ENCODE assay signal across 15 cellular contexts in the genomic region with DNA sequence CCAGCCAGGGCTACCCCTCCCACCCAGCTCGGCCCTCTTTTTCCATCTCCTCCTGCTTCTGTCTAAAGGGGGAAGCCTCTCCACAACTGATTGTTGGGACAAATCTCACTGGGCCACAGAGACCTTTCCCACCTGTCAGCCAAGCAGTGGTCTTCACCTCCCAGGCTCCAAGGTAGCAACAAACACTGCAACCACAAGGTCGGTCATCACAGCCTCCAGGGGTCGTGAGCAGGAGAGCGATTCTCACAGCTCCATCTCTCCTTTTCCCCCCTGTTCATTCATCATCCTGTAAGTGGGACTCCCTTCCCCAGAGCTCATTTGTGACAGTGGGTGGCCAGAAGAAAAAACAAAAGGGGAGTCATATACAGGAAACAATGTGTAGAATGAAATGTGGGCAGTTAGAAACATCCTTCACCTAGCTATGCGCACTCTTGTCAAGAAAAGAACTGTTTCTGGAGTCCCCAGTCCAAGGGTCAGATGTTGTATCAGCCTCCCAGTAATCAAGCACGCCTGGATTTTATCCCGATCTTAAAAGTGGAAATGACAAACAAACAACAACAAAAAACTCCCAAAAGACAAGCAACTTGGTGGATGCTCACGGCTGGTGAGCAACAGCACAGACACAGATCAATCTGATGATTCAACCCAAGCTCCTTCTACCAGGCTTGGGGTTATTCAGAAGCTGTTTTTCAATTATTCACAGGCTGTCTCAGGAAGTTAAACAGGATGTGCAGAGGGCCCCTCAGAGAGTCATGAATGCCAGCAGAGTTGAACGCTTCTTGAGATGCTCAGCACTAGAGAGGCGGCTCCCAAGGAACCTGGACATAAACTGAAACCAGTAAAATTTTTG. TPM values are rescaled to one million over a fixed set of nuclear protein-coding genes. Genes with fewer than 3 reads are reported as not detected.
DNase-seq lines count a peak whose midpoint lies in the region; TF ChIP-seq lines count a peak whose summit lies in the region.
"Had no signal": no experiment of that assay in that cellular context is flagged by ENCODE, and none has a peak within 500 bp of the region (broad histone marks: within the 10 kb centered on the region; RNA-seq: fewer than 3 reads in every experiment).

No MANE protein-coding gene starts in this region.

- no peaks in the 10 kb centered on the region for H3K4me1 ChIP-seq in prostate gland (replicated peaks)
- H3K4me1 ChIP-seq: adrenal gland had no signal

- H3K27me3 ChIP-seq in prostate gland (replicated peaks; ENCODE audit: insufficient read depth), result no peaks in the 10 kb centered on the region
- H3K27me3 ChIP-seq: adrenal gland had no signal

- peak overlapping the region; percentile 77 for H3K27ac Mint-ChIP-seq in activated naive CD4-positive, alpha-beta T cell treated with anti-CD3 and anti-CD28 coated beads, Interleukin-2, amount 10 ng/mL, durations not matched to agents 7 days and 5 days
- H3K27ac Mint-ChIP-seq: IgD-negative memory B cell had no signal

- no peak for TF ChIP-seq CTCF in prostate gland (IDR thresholded peaks at IDR 0.05)

- H3K4me3 ChIP-seq in prostate gland, result no peak overlapping the region
- H3K4me3 ChIP-seq: adrenal gland, GM12878 had no signal

- no peak for TF ChIP-seq POLR2A in prostate gland (IDR thresholded peaks at IDR 0.05)

- DNase-seq in GDM1 (lab: John Stamatoyannopoulos, UW), result peak; percentile 50
- DNase-seq in T follicular helper cell (ENCODE audit: low read depth), result peak; percentile 7
- peak; percentile 38 for DNase-seq in activated naive CD4-positive, alpha-beta T cell treated with anti-CD3 and anti-CD28 coated beads, Interleukin-2, amount 10 ng/mL, durations not matched to agents 7 days and 5 days
- DNase-seq in retina, result peak; percentile 47
- no peak for DNase-seq in DMS79 treated with DMSO at 0.1 percent for 48 hours (lab: John Stamatoyannopoulos, UW)
- no peak for DNase-seq in NCI-H526 treated with DMSO at 0.1 percent for 48 hours (lab: John Stamatoyannopoulos, UW)
- DNase-seq in prostate gland (ENCODE audit: low spot score), result no peak
- DNase-seq in NCI-H345 (lab: John Stamatoyannopoulos, UW), result no peak
- DNase-seq: adrenal gland, COR-L47, NCI-H226, SW 1271, trophoblast cell had no signal

- no peaks in the 10 kb centered on the region for H3K36me3 Mint-ChIP-seq in activated naive CD4-positive, alpha-beta T cell treated with anti-CD3 and anti-CD28 coated beads, Interleukin-2, amount 10 ng/mL, durations not matched to agents 7 days and 5 days
- H3K36me3 Mint-ChIP-seq: IgD-negative memory B cell had no signal

- no peaks in the 10 kb centered on the region for H3K9me3 Mint-ChIP-seq in activated naive CD4-positive, alpha-beta T cell treated with anti-CD3 and anti-CD28 coated beads, Interleukin-2, amount 10 ng/mL, durations not matched to agents 7 days and 5 days

- 58% methylated on average over 10 of the region's 10 CpGs for WGBS in prostate gland

- H3K4me3 Mint-ChIP-seq in activated naive CD4-positive, alpha-beta T cell treated with anti-CD3 and anti-CD28 coated beads, Interleukin-2, amount 10 ng/mL, durations not matched to agents 7 days and 5 days, result no peak overlapping the region
- H3K4me3 Mint-ChIP-seq: IgD-negative memory B cell had no signal

- peaks cover 3% of the 10 kb centered on the region for H3K27me3 Mint-ChIP-seq in activated naive CD4-positive, alpha-beta T cell treated with anti-CD3 and anti-CD28 coated beads, Interleukin-2, amount 10 ng/mL, durations not matched to agents 7 days and 5 days

- H3K36me3 ChIP-seq in prostate gland, result no peaks in the 10 kb centered on the region
- H3K36me3 ChIP-seq: adrenal gland had no signal

- intact Hi-C loops in prostate gland (cut with DNase I), result no loop called here

- H3K4me1 Mint-ChIP-seq in activated naive CD4-positive, alpha-beta T cell treated with anti-CD3 and anti-CD28 coated beads, Interleukin-2, amount 10 ng/mL, durations not matched to agents 7 days and 5 days, result peaks cover 20% of the 10 kb centered on the region

- H3K27ac ChIP-seq in prostate gland, result no peak overlapping the region
- H3K27ac ChIP-seq: adrenal gland had no signal

- CTCF ChIA-PET in activated naive CD4-positive, alpha-beta T cell treated with anti-CD3 and anti-CD28 coated beads, Interleukin-2, amount 10 ng/mL, durations not matched to agents 7 days and 5 days (lab: Charles Lee), result interaction anchor here (0.9 to 1.3 kb wide), 2 partner anchors 55 to 140 kb away, joined by 3 to 4 read pairs; no protein-coding TSS in a partner anchor

- no peaks in the 10 kb centered on the region for H3K9me3 ChIP-seq in prostate gland
- H3K9me3 ChIP-seq: adrenal gland had no signal

RNA-seq across cellular contexts. Expression of a gene that starts 22.4 kb away (rescaled TPM):
- 1 to 10 TPM in 1 of 2 donors, not detected in 1; 5.9 TPM for total RNA-seq in prostate gland
- total RNA-seq: adrenal gland had no signal

Comparison
In these comparisons a context has a peak if more than half of its experiments do, and no peak if none do; other contexts are left out.
1. DNase-seq: peak in GDM1 (single experiment), T follicular helper cell (single experiment), activated naive CD4-positive, alpha-beta T cell treated with anti-CD3 and anti-CD28 coated beads, Interleukin-2, amount 10 ng/mL, durations not matched to agents 7 days and 5 days (single experiment) and retina (single experiment); none in DMS79 treated with DMSO at 0.1 percent for 48 hours (single experiment), NCI-H526 treated with DMSO at 0.1 percent for 48 hours (single experiment), prostate gland (single experiment) and NCI-H345 (single experiment).